In genomic region chr4:148300877-148301276, GRCh38 we compare ENCODE assay signal across 21 cellular contexts.
DNase-seq lines count a peak whose midpoint lies in the region; ATAC-seq and TF ChIP-seq lines count a peak whose summit lies in the region.
"Had no signal": no experiment of that assay in that cellular context is flagged by ENCODE, and none has a peak within 500 bp of the region (broad histone marks: within the 10 kb centered on the region; RNA-seq: fewer than 3 reads in every experiment).

No MANE protein-coding gene starts in this region.

- peak; percentile 13 for DNase-seq in ACHN
- peak; percentile 22 for DNase-seq in HCT116 (ENCODE audit: low read depth, low spot score)
- peak; percentile 33 for DNase-seq in NT2/D1 (ENCODE audit: low read depth, low spot score)
- no peak for DNase-seq in endodermal cell
- no peak for DNase-seq in central memory CD4-positive, alpha-beta T cell
- no peak for DNase-seq in head of caudate nucleus
- no peak for DNase-seq in EL
- DNase-seq in NCI-H1105 (lab: John Stamatoyannopoulos, UW), result no peak
- DNase-seq: AML-193, DMS79, GOT3, HFFc6, NCI-H1436, NCI-H2029, NCI-H510A, NCI-H774, Right ventricle myocardium superior had no signal

- H3K27ac ChIP-seq in HCT116 (ENCODE audit: low read depth, low read length) (no peak overlapping the region), endodermal cell (ENCODE audit: low read depth, low read length) (no peak overlapping the region)

- H3K79me2 ChIP-seq in HCT116 (ENCODE audit: insufficient read depth, low read length), result no peaks in the 10 kb centered on the region

- ATAC-seq in HCT116, result 0 out of 2 replicates have a peak, but pooled peaks have one; percentile 49
- ATAC-seq: GM12878, SK-N-SH treated with all-trans-retinoic acid at 6 μM for 48 hours had no signal

- no peak overlapping the region for H3K4me2 ChIP-seq in HCT116 (ENCODE audit: low read length)

- H3K27me3 ChIP-seq in HCT116 (ENCODE audit: insufficient read depth, low read length) (no peaks in the 10 kb centered on the region), NT2/D1 (ENCODE audit: insufficient read depth, insufficient read length) (no peaks in the 10 kb centered on the region), endodermal cell (ENCODE audit: control insufficient read depth, insufficient read depth, low read length, poor library complexity, severe bottlenecking) (no peaks in the 10 kb centered on the region)

- H2AFZ ChIP-seq in HCT116 (ENCODE audit: low read depth, low read length, poor library complexity, severe bottlenecking), result no peak overlapping the region

- peaks cover 56% of the 10 kb centered on the region for H3K9me3 Mint-ChIP-seq in endodermal cell

- RAD21 ChIA-PET in HCT116 (lab: Charles Lee; ENCODE audit: low non-redundant PET in 1 of 2, low total read pairs in 2 of 2, uncharacterized antibody in 2 of 2, unreplicated experiment in 2 of 2), result no interaction called here

- CTCF ChIA-PET in HCT116 (lab: Charles Lee), result no interaction called here

- H3K4me3 ChIP-seq in HCT116 (replicated peaks in 1 of 2; ENCODE audit: low read depth in 1 of 2, low read length in 2 of 2) (no peak overlapping the region), NT2/D1 (ENCODE audit: insufficient read length, low read depth) (no peak overlapping the region), endodermal cell (ENCODE audit: low read length) (no peak overlapping the region)
- H3K4me3 ChIP-seq: GM12878 had no signal

- no peak overlapping the region for H3K27ac Mint-ChIP-seq in endodermal cell
- H3K27ac Mint-ChIP-seq: CD14-positive monocyte, HFFc6 had no signal

- peak in 1 of 3 experiments; percentile 18; a peak in 1 of 6 replicates for TF ChIP-seq CTCF in HCT116 (IDR thresholded peaks at IDR 0.05 in 2 of 3, conservative IDR thresholded peaks at IDR 0.05 in 1 of 3; ENCODE audit: borderline replicate concordance in 1 of 3, insufficient read depth in 1 of 3, low read depth in 2 of 3, low read length in 2 of 3)
- peak; percentile 42 for TF ChIP-seq CTCF in endodermal cell (conservative IDR thresholded peaks at IDR 0.05)

- no peaks in the 10 kb centered on the region for H3K36me3 ChIP-seq in HCT116 (ENCODE audit: control insufficient read depth in 1 of 2, insufficient read depth in 2 of 2, low read length in 2 of 2)
- no peaks in the 10 kb centered on the region for H3K36me3 ChIP-seq in NT2/D1 (ENCODE audit: insufficient read depth, insufficient read length, low read length)
- no peaks in the 10 kb centered on the region for H3K36me3 ChIP-seq in endodermal cell (ENCODE audit: control insufficient read depth, insufficient read depth, low read length)

- no peaks in the 10 kb centered on the region for H3K4me1 Mint-ChIP-seq in endodermal cell
- H3K4me1 Mint-ChIP-seq: CD14-positive monocyte had no signal

- no peak for TF ChIP-seq RAD21 in HCT116 (IDR thresholded peaks at IDR 0.05; ENCODE audit: low read depth)

- in situ Hi-C loops in ACHN (cut with HindIII; ENCODE audit: low pct_ligation_motif_present, low pct_unique_long_range_greater_than_20kb, low sequenced_read_pairs), result no loop called here

- no TSS peak for BruUV-seq in HCT116 (replicated peaks; lab: Mats Ljungman, UMichigan)

- TF ChIP-seq POLR2A in HCT116 (IDR thresholded peaks at IDR 0.05; ENCODE audit: borderline replicate concordance, extremely low read depth, insufficient read depth, insufficient read length), result no peak

- H3K27me3 Mint-ChIP-seq in endodermal cell (ENCODE audit: insufficient read depth), result no peaks in the 10 kb centered on the region

- H3K9me3 ChIP-seq in HCT116 (ENCODE audit: control insufficient read depth in 1 of 2, insufficient read depth in 1 of 2, low read depth in 1 of 2, low read length in 2 of 2), result peaks cover 5 to 6% of the 10 kb centered on the region in 2 experiments; a peak in 3 of 4 replicates
- peaks cover 23% of the 10 kb centered on the region; the same call in 1 of the 2 replicates for H3K9me3 ChIP-seq in NT2/D1 (ENCODE audit: insufficient read depth, low read length)
- peaks cover 35% of the 10 kb centered on the region for H3K9me3 ChIP-seq in endodermal cell (ENCODE audit: control insufficient read depth, low read length)

- POLR2A ChIA-PET in HCT116 (lab: Charles Lee), result no interaction called here

- H3K9ac ChIP-seq in HCT116 (ENCODE audit: low read length) (no peak overlapping the region), NT2/D1 (ENCODE audit: insufficient read length, low read depth) (no peak overlapping the region), endodermal cell (ENCODE audit: extremely low read depth, low read length, poor library complexity, severe bottlenecking) (no peak overlapping the region)

- no peaks in the 10 kb centered on the region for H4K20me1 ChIP-seq in HCT116 (ENCODE audit: insufficient read depth)

- H3K4me3 Mint-ChIP-seq in endodermal cell, result no peak overlapping the region
- H3K4me3 Mint-ChIP-seq: CD14-positive monocyte, HFFc6 had no signal

- H3K4me1 ChIP-seq in HCT116 (ENCODE audit: control insufficient read depth in 1 of 2, insufficient read depth in 2 of 2, low read length in 2 of 2) (no peaks in the 10 kb centered on the region), NT2/D1 (ENCODE audit: insufficient read depth, insufficient read length) (no peaks in the 10 kb centered on the region), endodermal cell (ENCODE audit: control insufficient read depth, insufficient read depth, low read length) (no peaks in the 10 kb centered on the region)
- H3K4me1 ChIP-seq: Caco-2 had no signal

- intact Hi-C loops in HCT116 (cut with micrococcal nuclease) (no loop called here), head of caudate nucleus (cut with DNase I) (no loop called here)

- H3K9me2 ChIP-seq in HCT116 (ENCODE audit: insufficient read depth), result no peaks in the 10 kb centered on the region

- no peaks in the 10 kb centered on the region for H3K36me3 Mint-ChIP-seq in endodermal cell (ENCODE audit: low read depth)
- H3K36me3 Mint-ChIP-seq: CD14-positive monocyte had no signal

- WGBS in endodermal cell (ENCODE audit: insufficient coverage in 1 of 2, insufficient read length in 1 of 2), 2 experiments, result 86 to 100% methylated on average over 1 of the region's 1 CpG

TF ChIP-seq in HCT116, 20 proteins besides CTCF, POLR2A, EP300 and RAD21:
- TF ChIP-seq EZH2phosphoT487 (IDR thresholded peaks at IDR 0.05; ENCODE audit: borderline replicate concordance) (no peak), CBX3 (IDR thresholded peaks at IDR 0.05; ENCODE audit: low read depth) (peak; percentile 69; the same call in 1 of the 2 replicates)

Comparison
In these comparisons a context has a peak if more than half of its experiments do, and no peak if none do; other contexts are left out.
1. DNase-seq: peak in ACHN (single experiment), HCT116 (single experiment) and NT2/D1 (single experiment); none in endodermal cell (single experiment), central memory CD4-positive, alpha-beta T cell (single experiment), head of caudate nucleus (0 of 42), EL (single experiment) and NCI-H1105 (single experiment).